Comparison of ENCODE assay signal across 1 cellular context in genomic region chr11:62591448-62592215, GRCh38.
TF ChIP-seq lines count a peak whose summit lies in the region.

A gene with protein sequence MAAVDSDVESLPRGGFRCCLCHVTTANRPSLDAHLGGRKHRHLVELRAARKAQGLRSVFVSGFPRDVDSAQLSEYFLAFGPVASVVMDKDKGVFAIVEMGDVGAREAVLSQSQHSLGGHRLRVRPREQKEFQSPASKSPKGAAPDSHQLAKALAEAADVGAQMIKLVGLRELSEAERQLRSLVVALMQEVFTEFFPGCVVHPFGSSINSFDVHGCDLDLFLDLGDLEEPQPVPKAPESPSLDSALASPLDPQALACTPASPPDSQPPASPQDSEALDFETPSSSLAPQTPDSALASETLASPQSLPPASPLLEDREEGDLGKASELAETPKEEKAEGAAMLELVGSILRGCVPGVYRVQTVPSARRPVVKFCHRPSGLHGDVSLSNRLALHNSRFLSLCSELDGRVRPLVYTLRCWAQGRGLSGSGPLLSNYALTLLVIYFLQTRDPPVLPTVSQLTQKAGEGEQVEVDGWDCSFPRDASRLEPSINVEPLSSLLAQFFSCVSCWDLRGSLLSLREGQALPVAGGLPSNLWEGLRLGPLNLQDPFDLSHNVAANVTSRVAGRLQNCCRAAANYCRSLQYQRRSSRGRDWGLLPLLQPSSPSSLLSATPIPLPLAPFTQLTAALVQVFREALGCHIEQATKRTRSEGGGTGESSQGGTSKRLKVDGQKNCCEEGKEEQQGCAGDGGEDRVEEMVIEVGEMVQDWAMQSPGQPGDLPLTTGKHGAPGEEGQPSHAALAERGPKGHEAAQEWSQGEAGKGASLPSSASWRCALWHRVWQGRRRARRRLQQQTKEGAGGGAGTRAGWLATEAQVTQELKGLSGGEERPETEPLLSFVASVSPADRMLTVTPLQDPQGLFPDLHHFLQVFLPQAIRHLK (minus strand): TSS chr11:62591523. CDS start chr11:62591485, 38 bp downstream.

TF ChIP-seq in K562, 482 proteins besides CTCF, POLR2A, EP300 and RAD21 (continued from another document and continues in another):
- TF ChIP-seq, protein P1, sequence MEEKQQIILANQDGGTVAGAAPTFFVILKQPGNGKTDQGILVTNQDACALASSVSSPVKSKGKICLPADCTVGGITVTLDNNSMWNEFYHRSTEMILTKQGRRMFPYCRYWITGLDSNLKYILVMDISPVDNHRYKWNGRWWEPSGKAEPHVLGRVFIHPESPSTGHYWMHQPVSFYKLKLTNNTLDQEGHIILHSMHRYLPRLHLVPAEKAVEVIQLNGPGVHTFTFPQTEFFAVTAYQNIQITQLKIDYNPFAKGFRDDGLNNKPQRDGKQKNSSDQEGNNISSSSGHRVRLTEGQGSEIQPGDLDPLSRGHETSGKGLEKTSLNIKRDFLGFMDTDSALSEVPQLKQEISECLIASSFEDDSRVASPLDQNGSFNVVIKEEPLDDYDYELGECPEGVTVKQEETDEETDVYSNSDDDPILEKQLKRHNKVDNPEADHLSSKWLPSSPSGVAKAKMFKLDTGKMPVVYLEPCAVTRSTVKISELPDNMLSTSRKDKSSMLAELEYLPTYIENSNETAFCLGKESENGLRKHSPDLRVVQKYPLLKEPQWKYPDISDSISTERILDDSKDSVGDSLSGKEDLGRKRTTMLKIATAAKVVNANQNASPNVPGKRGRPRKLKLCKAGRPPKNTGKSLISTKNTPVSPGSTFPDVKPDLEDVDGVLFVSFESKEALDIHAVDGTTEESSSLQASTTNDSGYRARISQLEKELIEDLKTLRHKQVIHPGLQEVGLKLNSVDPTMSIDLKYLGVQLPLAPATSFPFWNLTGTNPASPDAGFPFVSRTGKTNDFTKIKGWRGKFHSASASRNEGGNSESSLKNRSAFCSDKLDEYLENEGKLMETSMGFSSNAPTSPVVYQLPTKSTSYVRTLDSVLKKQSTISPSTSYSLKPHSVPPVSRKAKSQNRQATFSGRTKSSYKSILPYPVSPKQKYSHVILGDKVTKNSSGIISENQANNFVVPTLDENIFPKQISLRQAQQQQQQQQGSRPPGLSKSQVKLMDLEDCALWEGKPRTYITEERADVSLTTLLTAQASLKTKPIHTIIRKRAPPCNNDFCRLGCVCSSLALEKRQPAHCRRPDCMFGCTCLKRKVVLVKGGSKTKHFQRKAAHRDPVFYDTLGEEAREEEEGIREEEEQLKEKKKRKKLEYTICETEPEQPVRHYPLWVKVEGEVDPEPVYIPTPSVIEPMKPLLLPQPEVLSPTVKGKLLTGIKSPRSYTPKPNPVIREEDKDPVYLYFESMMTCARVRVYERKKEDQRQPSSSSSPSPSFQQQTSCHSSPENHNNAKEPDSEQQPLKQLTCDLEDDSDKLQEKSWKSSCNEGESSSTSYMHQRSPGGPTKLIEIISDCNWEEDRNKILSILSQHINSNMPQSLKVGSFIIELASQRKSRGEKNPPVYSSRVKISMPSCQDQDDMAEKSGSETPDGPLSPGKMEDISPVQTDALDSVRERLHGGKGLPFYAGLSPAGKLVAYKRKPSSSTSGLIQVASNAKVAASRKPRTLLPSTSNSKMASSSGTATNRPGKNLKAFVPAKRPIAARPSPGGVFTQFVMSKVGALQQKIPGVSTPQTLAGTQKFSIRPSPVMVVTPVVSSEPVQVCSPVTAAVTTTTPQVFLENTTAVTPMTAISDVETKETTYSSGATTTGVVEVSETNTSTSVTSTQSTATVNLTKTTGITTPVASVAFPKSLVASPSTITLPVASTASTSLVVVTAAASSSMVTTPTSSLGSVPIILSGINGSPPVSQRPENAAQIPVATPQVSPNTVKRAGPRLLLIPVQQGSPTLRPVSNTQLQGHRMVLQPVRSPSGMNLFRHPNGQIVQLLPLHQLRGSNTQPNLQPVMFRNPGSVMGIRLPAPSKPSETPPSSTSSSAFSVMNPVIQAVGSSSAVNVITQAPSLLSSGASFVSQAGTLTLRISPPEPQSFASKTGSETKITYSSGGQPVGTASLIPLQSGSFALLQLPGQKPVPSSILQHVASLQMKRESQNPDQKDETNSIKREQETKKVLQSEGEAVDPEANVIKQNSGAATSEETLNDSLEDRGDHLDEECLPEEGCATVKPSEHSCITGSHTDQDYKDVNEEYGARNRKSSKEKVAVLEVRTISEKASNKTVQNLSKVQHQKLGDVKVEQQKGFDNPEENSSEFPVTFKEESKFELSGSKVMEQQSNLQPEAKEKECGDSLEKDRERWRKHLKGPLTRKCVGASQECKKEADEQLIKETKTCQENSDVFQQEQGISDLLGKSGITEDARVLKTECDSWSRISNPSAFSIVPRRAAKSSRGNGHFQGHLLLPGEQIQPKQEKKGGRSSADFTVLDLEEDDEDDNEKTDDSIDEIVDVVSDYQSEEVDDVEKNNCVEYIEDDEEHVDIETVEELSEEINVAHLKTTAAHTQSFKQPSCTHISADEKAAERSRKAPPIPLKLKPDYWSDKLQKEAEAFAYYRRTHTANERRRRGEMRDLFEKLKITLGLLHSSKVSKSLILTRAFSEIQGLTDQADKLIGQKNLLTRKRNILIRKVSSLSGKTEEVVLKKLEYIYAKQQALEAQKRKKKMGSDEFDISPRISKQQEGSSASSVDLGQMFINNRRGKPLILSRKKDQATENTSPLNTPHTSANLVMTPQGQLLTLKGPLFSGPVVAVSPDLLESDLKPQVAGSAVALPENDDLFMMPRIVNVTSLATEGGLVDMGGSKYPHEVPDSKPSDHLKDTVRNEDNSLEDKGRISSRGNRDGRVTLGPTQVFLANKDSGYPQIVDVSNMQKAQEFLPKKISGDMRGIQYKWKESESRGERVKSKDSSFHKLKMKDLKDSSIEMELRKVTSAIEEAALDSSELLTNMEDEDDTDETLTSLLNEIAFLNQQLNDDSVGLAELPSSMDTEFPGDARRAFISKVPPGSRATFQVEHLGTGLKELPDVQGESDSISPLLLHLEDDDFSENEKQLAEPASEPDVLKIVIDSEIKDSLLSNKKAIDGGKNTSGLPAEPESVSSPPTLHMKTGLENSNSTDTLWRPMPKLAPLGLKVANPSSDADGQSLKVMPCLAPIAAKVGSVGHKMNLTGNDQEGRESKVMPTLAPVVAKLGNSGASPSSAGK (IDR thresholded peaks at IDR 0.05): no peak; the same call in 1 of the 2 replicates
- no peak for TF ChIP-seq RBM22 (IDR thresholded peaks at IDR 0.05; ENCODE audit: low read depth, low read length, poor library complexity, severe bottlenecking)
- TF ChIP-seq, protein P2, sequence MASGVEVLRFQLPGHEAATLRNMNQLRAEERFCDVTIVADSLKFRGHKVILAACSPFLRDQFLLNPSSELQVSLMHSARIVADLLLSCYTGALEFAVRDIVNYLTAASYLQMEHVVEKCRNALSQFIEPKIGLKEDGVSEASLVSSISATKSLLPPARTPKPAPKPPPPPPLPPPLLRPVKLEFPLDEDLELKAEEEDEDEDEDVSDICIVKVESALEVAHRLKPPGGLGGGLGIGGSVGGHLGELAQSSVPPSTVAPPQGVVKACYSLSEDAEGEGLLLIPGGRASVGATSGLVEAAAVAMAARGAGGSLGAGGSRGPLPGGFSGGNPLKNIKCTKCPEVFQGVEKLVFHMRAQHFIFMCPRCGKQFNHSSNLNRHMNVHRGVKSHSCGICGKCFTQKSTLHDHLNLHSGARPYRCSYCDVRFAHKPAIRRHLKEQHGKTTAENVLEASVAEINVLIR (CRISPR knock-in tag; IDR thresholded peaks at IDR 0.05): peak; percentile 95
- TF ChIP-seq SIN3B (IDR thresholded peaks at IDR 0.05; ENCODE audit: low read depth): peak; percentile 90
- no peak for TF ChIP-seq SMARCB1 (IDR thresholded peaks at IDR 0.05; ENCODE audit: insufficient read length, low read depth)
- no peak for TF ChIP-seq WHSC1 (IDR thresholded peaks at IDR 0.05; ENCODE audit: low read length)
- peak; percentile 67 to 72 for TF ChIP-seq NRF1 (conservative IDR thresholded peaks at IDR 0.05 in 1 of 2, IDR thresholded peaks at IDR 0.05 in 1 of 2)
- peak; percentile 63 for TF ChIP-seq SAP30 (IDR thresholded peaks at IDR 0.05; ENCODE audit: borderline replicate concordance, insufficient read depth, low read depth, low read length, poor library complexity, severe bottlenecking)
- TF ChIP-seq SOX6 (IDR thresholded peaks at IDR 0.05): peak; percentile 78
- TF ChIP-seq ZNF785 (CRISPR knock-in tag; IDR thresholded peaks at IDR 0.05): no peak
- peak; percentile 61 for TF ChIP-seq SETDB1 (IDR thresholded peaks at IDR 0.05; ENCODE audit: low read length)
- no peak for TF ChIP-seq DLX4 (CRISPR knock-in tag; IDR thresholded peaks at IDR 0.05)
- TF ChIP-seq ELF1 (tag; IDR thresholded peaks at IDR 0.05): peak; percentile 93
- TF ChIP-seq CBX2 (IDR thresholded peaks at IDR 0.05; ENCODE audit: insufficient read depth, low read length, poor library complexity, severe bottlenecking): no peak
- no peak for TF ChIP-seq PTRF (tag; IDR thresholded peaks at IDR 0.05)
- TF ChIP-seq ZNF655 (CRISPR knock-in tag; IDR thresholded peaks at IDR 0.05): no peak
- TF ChIP-seq ZBTB49 (CRISPR knock-in tag; IDR thresholded peaks at IDR 0.05; ENCODE audit: borderline replicate concordance): no peak
- TF ChIP-seq SNIP1 (IDR thresholded peaks at IDR 0.05; ENCODE audit: low read depth): no peak
- TF ChIP-seq ZNF512 (tag; IDR thresholded peaks at IDR 0.05): no peak
- TF ChIP-seq ZNF778 (CRISPR knock-in tag; IDR thresholded peaks at IDR 0.05): no peak
- 0 out of 2 replicates have a peak, but pooled peaks have one; percentile 46 for TF ChIP-seq ATF1 (CRISPR knock-in tag; IDR thresholded peaks at IDR 0.05)
- TF ChIP-seq ATF1 (tag; IDR thresholded peaks at IDR 0.05): peak; percentile 98
- TF ChIP-seq KLF10 (CRISPR knock-in tag; IDR thresholded peaks at IDR 0.05): no peak
- peak; percentile 71; the same call in 1 of the 2 replicates for TF ChIP-seq POLR2AphosphoS2 (IDR thresholded peaks at IDR 0.05; ENCODE audit: low read length)
- no peak for TF ChIP-seq HMG20B (CRISPR knock-in tag; IDR thresholded peaks at IDR 0.05)
- no peak for TF ChIP-seq ZNF23 (CRISPR knock-in tag; IDR thresholded peaks at IDR 0.05)
- no peak for TF ChIP-seq TFAM (CRISPR knock-in tag; conservative IDR thresholded peaks at IDR 0.05)
- TF ChIP-seq CBX3 (IDR thresholded peaks at IDR 0.05; ENCODE audit: borderline replicate concordance in 1 of 2, low read length in 2 of 2): peak in 1 of 2 experiments; percentile 95; a peak in 1 of 3 replicates
- no peak for TF ChIP-seq NR1H2 (CRISPR knock-in tag; IDR thresholded peaks at IDR 0.05)
- 0 out of 2 replicates have a peak, but pooled peaks have one; percentile 33 for TF ChIP-seq TCF7L2 (IDR thresholded peaks at IDR 0.05; ENCODE audit: low read depth, low read length)
- TF ChIP-seq, protein P3, sequence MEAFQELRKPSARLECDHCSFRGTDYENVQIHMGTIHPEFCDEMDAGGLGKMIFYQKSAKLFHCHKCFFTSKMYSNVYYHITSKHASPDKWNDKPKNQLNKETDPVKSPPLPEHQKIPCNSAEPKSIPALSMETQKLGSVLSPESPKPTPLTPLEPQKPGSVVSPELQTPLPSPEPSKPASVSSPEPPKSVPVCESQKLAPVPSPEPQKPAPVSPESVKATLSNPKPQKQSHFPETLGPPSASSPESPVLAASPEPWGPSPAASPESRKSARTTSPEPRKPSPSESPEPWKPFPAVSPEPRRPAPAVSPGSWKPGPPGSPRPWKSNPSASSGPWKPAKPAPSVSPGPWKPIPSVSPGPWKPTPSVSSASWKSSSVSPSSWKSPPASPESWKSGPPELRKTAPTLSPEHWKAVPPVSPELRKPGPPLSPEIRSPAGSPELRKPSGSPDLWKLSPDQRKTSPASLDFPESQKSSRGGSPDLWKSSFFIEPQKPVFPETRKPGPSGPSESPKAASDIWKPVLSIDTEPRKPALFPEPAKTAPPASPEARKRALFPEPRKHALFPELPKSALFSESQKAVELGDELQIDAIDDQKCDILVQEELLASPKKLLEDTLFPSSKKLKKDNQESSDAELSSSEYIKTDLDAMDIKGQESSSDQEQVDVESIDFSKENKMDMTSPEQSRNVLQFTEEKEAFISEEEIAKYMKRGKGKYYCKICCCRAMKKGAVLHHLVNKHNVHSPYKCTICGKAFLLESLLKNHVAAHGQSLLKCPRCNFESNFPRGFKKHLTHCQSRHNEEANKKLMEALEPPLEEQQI (IDR thresholded peaks at IDR 0.05): peak; percentile 87; the same call in 1 of the 2 replicates
- peak; percentile 96 for TF ChIP-seq C11orf30 (IDR thresholded peaks at IDR 0.05; ENCODE audit: low read depth)
- no peak for TF ChIP-seq RBM14 (IDR thresholded peaks at IDR 0.05; ENCODE audit: borderline replicate concordance, insufficient read depth, low read depth, low read length)
- TF ChIP-seq THRAP3 (IDR thresholded peaks at IDR 0.05; ENCODE audit: borderline replicate concordance): no peak; the same call in 1 of the 2 replicates
